In the genomic region with DNA sequence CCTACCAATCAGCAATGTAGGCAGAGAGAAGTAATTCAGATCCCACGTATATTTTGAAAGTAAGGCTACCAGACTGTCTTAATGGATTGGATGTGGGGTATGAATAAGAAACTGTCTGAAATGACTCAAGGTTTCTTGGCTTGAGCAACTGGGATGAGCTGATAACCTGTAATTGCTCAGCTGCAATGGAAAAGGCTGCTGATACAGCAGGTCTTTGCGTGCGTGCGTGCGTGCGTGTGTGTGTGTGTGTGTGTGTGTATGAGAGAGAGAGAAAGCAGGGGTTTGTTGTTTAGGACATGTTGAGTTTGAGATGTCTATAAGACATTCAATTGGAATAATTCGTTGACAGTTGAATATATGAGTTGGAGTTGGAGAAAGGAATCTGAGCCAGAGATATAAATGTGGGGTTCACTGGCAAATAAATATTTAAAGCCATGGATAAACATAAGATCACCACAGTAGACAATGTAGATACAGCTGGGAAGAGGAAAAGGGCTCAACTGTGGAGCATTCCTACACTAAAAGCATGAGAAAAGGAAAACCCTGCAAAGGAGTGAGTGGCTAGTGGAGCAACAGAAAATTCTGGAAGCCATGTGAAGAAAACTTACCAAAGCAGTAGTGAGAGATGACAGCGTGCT, we compare ENCODE assay signal across 17 cellular contexts.
DNase-seq lines count a peak whose midpoint lies in the region; TF ChIP-seq lines count a peak whose summit lies in the region.
"Had no signal": no experiment of that assay in that cellular context is flagged by ENCODE, and none has a peak within 500 bp of the region (broad histone marks: within the 10 kb centered on the region; RNA-seq: fewer than 3 reads in every experiment).

No MANE protein-coding gene starts in this region.

- POLR2A ChIA-PET in PC-9 (lab: Charles Lee; ENCODE audit: unreplicated experiment) = no interaction called here

- intact Hi-C loops in PC-9 (cut with micrococcal nuclease; ENCODE audit: unreplicated experiment) = no loop called here

- WGBS in GM23248 (ENCODE audit: low coverage in 1 of 2, low lambda C conversion rate in 2 of 2, missing lambda C conversion rate in 2 of 2), 2 experiments = 91 to 92% methylated on average over 8 of the region's 8 CpGs

- H3K27ac ChIP-seq in GM23248 = no peak overlapping the region
- H3K27ac ChIP-seq in brain microvascular endothelial cell = no peak overlapping the region
- H3K27ac ChIP-seq in SJCRH30 = no peak overlapping the region
- no peak overlapping the region for H3K27ac ChIP-seq in PC-9
- H3K27ac ChIP-seq: BLaER1, breast epithelium, SJSA1, thyroid gland had no signal

- H3K4me3 ChIP-seq in GM23248 = no peak overlapping the region
- H3K4me3 ChIP-seq in brain microvascular endothelial cell (ENCODE audit: low read depth, low read length) = no peak overlapping the region
- H3K4me3 ChIP-seq in SJCRH30 = no peak overlapping the region
- no peak overlapping the region for H3K4me3 ChIP-seq in PC-9
- H3K4me3 ChIP-seq: BLaER1, breast epithelium, HAP-1, SJSA1, thyroid gland had no signal

- H3F3A ChIP-seq in GM23248 (ENCODE audit: insufficient read depth) = no peaks in the 10 kb centered on the region
- no peaks in the 10 kb centered on the region for H3F3A ChIP-seq in PC-9 (ENCODE audit: insufficient read depth, low read depth)

- H3K9me3 ChIP-seq in GM23248 (ENCODE audit: low read depth) (no peaks in the 10 kb centered on the region), SJCRH30 (replicated peaks) (no peaks in the 10 kb centered on the region), PC-9 (ENCODE audit: insufficient read depth, low read depth) (no peaks in the 10 kb centered on the region)
- H3K9me3 ChIP-seq: breast epithelium, HAP-1, SJSA1, thyroid gland had no signal

- H2AFZ ChIP-seq in GM23248 (no peak overlapping the region), PC-9 (no peak overlapping the region)

- H3K9ac ChIP-seq in GM23248 = no peak overlapping the region
- H3K9ac ChIP-seq: BLaER1 had no signal

- DNase-seq in GM23248 (peak; percentile 32), OCI-M1 (lab: John Stamatoyannopoulos, UW) (peak; percentile 94), brain microvascular endothelial cell (peak; percentile 20), SJCRH30 (no peak), activated gamma-delta T cell (lab: John Stamatoyannopoulos, UW) (no peak), PC-9 (no peak)
- peak; percentile 5 to 34 for DNase-seq in stimulated activated CD4-positive, alpha-beta T cell treated with anti-CD3 and anti-CD28 coated beads, Interleukin-12 subunit alpha, Interleukin-12 subunit beta, amount 100 ng/mL, for 24 hours (ENCODE audit: low read depth in 2 of 2)
- DNase-seq: effector CD8-positive, alpha-beta T cell; foreskin melanocyte; mesendoderm; NCI-H1105 treated with DMSO at 0.1 percent for 48 hours; occipital lobe; thyroid gland had no signal

- H3K9me2 ChIP-seq in GM23248 (ENCODE audit: insufficient read depth) = no peaks in the 10 kb centered on the region
- no peaks in the 10 kb centered on the region for H3K9me2 ChIP-seq in PC-9 (ENCODE audit: insufficient read depth)

- H3K36me3 ChIP-seq in GM23248 (ENCODE audit: low read depth) = no peaks in the 10 kb centered on the region
- no peaks in the 10 kb centered on the region for H3K36me3 ChIP-seq in brain microvascular endothelial cell (replicated peaks)
- H3K36me3 ChIP-seq in SJCRH30 = no peaks in the 10 kb centered on the region
- H3K36me3 ChIP-seq in PC-9 (ENCODE audit: low read depth) = no peaks in the 10 kb centered on the region
- H3K36me3 ChIP-seq: breast epithelium, HAP-1, SJSA1, thyroid gland had no signal

- H4K20me1 ChIP-seq in GM23248 (ENCODE audit: insufficient read depth) (no peaks in the 10 kb centered on the region), PC-9 (ENCODE audit: insufficient read depth) (no peaks in the 10 kb centered on the region)
- H4K20me1 ChIP-seq: BLaER1 had no signal

- H3K27me3 ChIP-seq in GM23248 (replicated peaks; ENCODE audit: insufficient read depth) (no peaks in the 10 kb centered on the region), brain microvascular endothelial cell (replicated peaks) (no peaks in the 10 kb centered on the region), SJCRH30 (no peaks in the 10 kb centered on the region), PC-9 (ENCODE audit: insufficient read depth, low read depth) (no peaks in the 10 kb centered on the region)
- H3K27me3 ChIP-seq: BLaER1, breast epithelium, SJSA1, thyroid gland had no signal

- H3K79me2 ChIP-seq in GM23248 (ENCODE audit: insufficient read depth) (no peaks in the 10 kb centered on the region), PC-9 (ENCODE audit: low read depth) (no peaks in the 10 kb centered on the region)

- H3K4me1 ChIP-seq in GM23248 (ENCODE audit: insufficient read depth) (no peaks in the 10 kb centered on the region), SJCRH30 (no peaks in the 10 kb centered on the region), PC-9 (replicated peaks; ENCODE audit: insufficient read depth) (no peaks in the 10 kb centered on the region)
- H3K4me1 ChIP-seq: BLaER1, breast epithelium, SJSA1, thyroid gland had no signal

- TF ChIP-seq CTCF in brain microvascular endothelial cell (IDR thresholded peaks at IDR 0.05; ENCODE audit: low read depth, low read length, missing control alignments) (no peak), PC-9 (conservative IDR thresholded peaks at IDR 0.05) (no peak)

- CTCF ChIA-PET in PC-9 (lab: Charles Lee) = no interaction called here

- BruUV-seq in PC-9 (replicated peaks; lab: Mats Ljungman, UMichigan) = no TSS peak

- in situ Hi-C loops in GM23248 (cut with MboI) (no loop called here), brain microvascular endothelial cell (cut with HindIII; ENCODE audit: low pct_ligation_motif_present, low sequenced_read_pairs) (no loop called here)

- H3K4me2 ChIP-seq in GM23248 (ENCODE audit: unreplicated experiment) (no peak overlapping the region), PC-9 (no peak overlapping the region)
- H3K4me2 ChIP-seq: BLaER1 had no signal

Comparison
In these comparisons a context has a peak if more than half of its experiments do, and no peak if none do; other contexts are left out.
1. DNase-seq: peak in GM23248 (single experiment), OCI-M1 (single experiment), brain microvascular endothelial cell (single experiment) and stimulated activated CD4-positive, alpha-beta T cell treated with anti-CD3 and anti-CD28 coated beads, Interleukin-12 subunit alpha, Interleukin-12 subunit beta, amount 100 ng/mL, for 24 hours (2 of 2); none in SJCRH30 (0 of 2), activated gamma-delta T cell (single experiment) and PC-9 (0 of 2).